In the genomic region with DNA sequence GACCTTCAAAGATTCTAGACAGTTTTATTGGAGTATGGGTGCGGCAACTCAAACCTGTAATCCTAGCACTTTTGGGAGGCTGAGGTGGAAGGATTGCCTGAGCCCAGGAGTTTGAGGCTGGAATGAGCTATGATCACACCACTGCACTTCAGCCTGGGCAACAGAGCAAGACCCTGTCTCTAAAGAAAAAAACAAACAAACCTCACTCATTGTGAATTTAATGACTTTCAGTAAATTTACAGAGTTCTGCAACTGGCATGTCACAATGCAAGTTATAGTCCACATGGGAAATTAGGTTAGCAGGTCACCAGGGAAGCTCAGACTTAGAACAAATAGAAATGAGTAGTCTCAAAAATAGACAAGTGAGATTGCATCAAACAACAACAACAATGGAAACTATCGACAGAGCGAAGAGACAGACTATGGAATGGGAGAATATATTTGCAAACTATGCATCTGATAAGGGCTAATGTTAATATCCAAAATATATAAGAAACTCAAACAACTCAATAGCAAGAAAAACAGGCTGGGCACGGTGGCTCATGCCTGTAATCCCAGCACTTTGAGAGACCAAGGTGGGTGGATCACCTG, we compare ENCODE assay signal across 18 cellular contexts. TPM values are rescaled to one million over a fixed set of nuclear protein-coding genes. Genes with fewer than 3 reads are reported as not detected.
A peak's percentile ranks its signal among the peaks of the same experiment; 100 is the strongest.
DNase-seq lines count a peak whose midpoint lies in the region; ATAC-seq and TF ChIP-seq lines count a peak whose summit lies in the region.
"Had no signal": no experiment of that assay in that cellular context is flagged by ENCODE, and none has a peak within 500 bp of the region (broad histone marks: within the 10 kb centered on the region; RNA-seq: fewer than 3 reads in every experiment).

No MANE protein-coding gene starts in this region.

- POLR2A ChIA-PET in HEK293 (lab: Yijun Ruan, JAX): interaction anchor here (2.8 kb wide), 1 partner anchor 12 kb away, joined by 13 read pairs; a partner anchor contains a TSS

- WGBS in trophoblast cell (ENCODE audit: extremely low coverage, insufficient coverage, insufficient read length): no CpG with 5 or more reads among the region's 4 CpGs
- no CpG with 5 or more reads among the region's 4 CpGs for WGBS in neuronal stem cell (ENCODE audit: extremely low coverage in 2 of 2, insufficient read length in 2 of 2, insufficient replicate concordance in 1 of 2), 2 donors

- H4K12ac ChIP-seq in trophoblast cell (ENCODE audit: low read depth, low read length): no peak overlapping the region

- H3K23ac ChIP-seq in trophoblast cell (ENCODE audit: low read length): no peak overlapping the region
- H3K23ac ChIP-seq in neuronal stem cell (ENCODE audit: low read depth, low read length, poor library complexity): no peak overlapping the region

- H2AFZ ChIP-seq in trophoblast cell (ENCODE audit: insufficient read depth, low read length, poor library complexity) (no peak overlapping the region), neuronal stem cell (ENCODE audit: low read length) (no peak overlapping the region)
- H2AFZ ChIP-seq: GM23338 had no signal

- H3K27me3 ChIP-seq in trophoblast cell (ENCODE audit: insufficient read depth, low read length) (no peaks in the 10 kb centered on the region), neuronal stem cell (ENCODE audit: control insufficient read depth in 3 of 3, insufficient read depth in 3 of 3, low read depth in 1 of 3, low read length in 3 of 3) (no peaks in the 10 kb centered on the region)
- H3K27me3 ChIP-seq: BLaER1 treated with 17β-estradiol and CSF1 and Interleukin-3, amounts not matched to agents 10 nM and 100 nM had no signal

- H2BK5ac ChIP-seq in trophoblast cell (ENCODE audit: low read depth, low read length, poor library complexity) (peak overlapping the region; percentile 13), neuronal stem cell (ENCODE audit: low read length) (no peak overlapping the region)

- no peak overlapping the region for H3K4ac ChIP-seq in trophoblast cell (ENCODE audit: low read depth, low read length)
- no peak overlapping the region for H3K4ac ChIP-seq in neuronal stem cell (ENCODE audit: low read length)

- H3K27ac ChIP-seq in HEK293 (ENCODE audit: extremely low read depth, low read depth, low read length) (no peak overlapping the region), trophoblast cell (ENCODE audit: low read depth, low read length) (peak overlapping the region; percentile 26), neuronal stem cell (replicated peaks; ENCODE audit: low read length) (no peak overlapping the region)
- H3K27ac ChIP-seq: BLaER1 treated with 17β-estradiol and CSF1 and Interleukin-3, amounts not matched to agents 10 nM and 100 nM had no signal

- H3K79me2 ChIP-seq in trophoblast cell (ENCODE audit: control insufficient read depth, insufficient read depth, low read length, poor library complexity): no peaks in the 10 kb centered on the region

- H3K4me2 ChIP-seq in trophoblast cell (ENCODE audit: low read length): no peak overlapping the region
- H3K4me2 ChIP-seq in neuronal stem cell (ENCODE audit: insufficient read depth, low read length, poor library complexity, severe bottlenecking): no peak overlapping the region
- H3K4me2 ChIP-seq: BLaER1 treated with 17β-estradiol and CSF1 and Interleukin-3, amounts not matched to agents 10 nM and 100 nM; GM23338 had no signal

- no peak for TF ChIP-seq CTCF in HEK293 (tag by site-specific recombination; IDR thresholded peaks at IDR 0.05)

- H3K4me1 ChIP-seq in HEK293 (ENCODE audit: control insufficient read depth, insufficient read depth, low read length): no peaks in the 10 kb centered on the region
- no peaks in the 10 kb centered on the region for H3K4me1 ChIP-seq in trophoblast cell (ENCODE audit: control insufficient read depth in 1 of 2, insufficient read depth in 2 of 2, low read length in 2 of 2)
- no peaks in the 10 kb centered on the region for H3K4me1 ChIP-seq in neuronal stem cell (ENCODE audit: control insufficient read depth in 2 of 2, insufficient read depth in 1 of 2, low read depth in 1 of 2, low read length in 2 of 2)

- H3K18ac ChIP-seq in trophoblast cell (ENCODE audit: low read length) (no peak overlapping the region), neuronal stem cell (ENCODE audit: low read length) (no peak overlapping the region)

- ATAC-seq in left lobe of liver: peak; percentile 82
- ATAC-seq in HG02588 (IDR thresholded peaks at IDR 0.05; ENCODE audit: unreplicated experiment): no peak
- ATAC-seq in HG03175 (IDR thresholded peaks at IDR 0.05; ENCODE audit: unreplicated experiment): no peak
- ATAC-seq: GM23338 had no signal

- H4K8ac ChIP-seq in trophoblast cell (ENCODE audit: low read depth, low read length) (no peak overlapping the region), neuronal stem cell (ENCODE audit: low read depth, low read length) (no peak overlapping the region)

- H3K36me3 ChIP-seq in HEK293 (ENCODE audit: control insufficient read depth in 2 of 2, insufficient read depth in 1 of 2, low read length in 2 of 2) (no peaks in the 10 kb centered on the region), trophoblast cell (ENCODE audit: control insufficient read depth in 1 of 2, insufficient read depth in 2 of 2, low read length in 2 of 2) (no peaks in the 10 kb centered on the region), neuronal stem cell (replicated peaks in 1 of 2; ENCODE audit: control insufficient read depth in 2 of 2, insufficient read depth in 2 of 2, low read length in 2 of 2) (no peaks in the 10 kb centered on the region)
- H3K36me3 ChIP-seq: BLaER1 treated with 17β-estradiol and CSF1 and Interleukin-3, amounts not matched to agents 10 nM and 100 nM had no signal

- CTCF ChIA-PET in HEK293 (lab: Yijun Ruan, JAX): interaction anchor here (0.6 to 1.4 kb wide), 4 partner anchors 12 to 296 kb away, joined by 3 to 4 read pairs (median 3); a partner anchor contains a TSS

- H3K4me3 ChIP-seq in HEK293 (ENCODE audit: low read depth, low read length) (no peak overlapping the region), trophoblast cell (ENCODE audit: low read depth, low read length) (no peak overlapping the region), neuronal stem cell (ENCODE audit: low read length in 2 of 2) (no peak overlapping the region)
- H3K4me3 ChIP-seq: BLaER1 treated with 17β-estradiol and CSF1 and Interleukin-3, amounts not matched to agents 10 nM and 100 nM; GM23338 had no signal

- peak; percentile 8 for DNase-seq in activated CD8-positive, alpha-beta memory T cell treated with anti-CD3 and anti-CD28 coated beads, Interleukin-2, amount 50 U/mL, for 48 hours
- no peak for DNase-seq in activated CD8-positive, alpha-beta memory T cell treated with anti-CD3 and anti-CD28 coated beads, Interleukin-2, amount 50 U/mL, for 4 hours
- DNase-seq in left lobe of liver (ENCODE audit: low spot score) (peak; percentile 18), trophoblast cell (peak; percentile 78 to 91), neuronal stem cell (ENCODE audit: low spot score) (no peak)
- DNase-seq: Caco-2; CD4-positive, alpha-beta T cell; DMS79; GDM1; HCEC 1CT; HFFc6 had no signal

- H3K79me1 ChIP-seq in trophoblast cell (ENCODE audit: low read length): no peaks in the 10 kb centered on the region
- H3K79me1 ChIP-seq in neuronal stem cell (ENCODE audit: low read depth, low read length): no peaks in the 10 kb centered on the region

- no peak overlapping the region for H3K14ac ChIP-seq in trophoblast cell (ENCODE audit: low read length)
- no peak overlapping the region for H3K14ac ChIP-seq in neuronal stem cell (ENCODE audit: low read length)

- H2AK5ac ChIP-seq in trophoblast cell (ENCODE audit: low read length): no peak overlapping the region
- no peak overlapping the region for H2AK5ac ChIP-seq in neuronal stem cell (ENCODE audit: low read depth, low read length)

- H2BK12ac ChIP-seq in trophoblast cell (ENCODE audit: low read length) (no peak overlapping the region), neuronal stem cell (ENCODE audit: low read length) (no peak overlapping the region)

- no peak overlapping the region for H2BK120ac ChIP-seq in trophoblast cell (ENCODE audit: insufficient read depth, low read length, poor library complexity)
- no peak overlapping the region for H2BK120ac ChIP-seq in neuronal stem cell (ENCODE audit: low read depth, low read length)

- no peaks in the 10 kb centered on the region for H3K9me3 ChIP-seq in HEK293 (ENCODE audit: control insufficient read depth, insufficient read depth, low read depth, low read length)
- H3K9me3 ChIP-seq in trophoblast cell (ENCODE audit: insufficient read depth, low read depth, low read length): no peaks in the 10 kb centered on the region
- H3K9me3 ChIP-seq in neuronal stem cell (replicated peaks in 1 of 2; ENCODE audit: control insufficient read depth in 2 of 2, insufficient read depth in 1 of 2, low read depth in 1 of 2, low read length in 2 of 2): no peaks in the 10 kb centered on the region
- H3K9me3 ChIP-seq: BLaER1 treated with 17β-estradiol and CSF1 and Interleukin-3, amounts not matched to agents 10 nM and 100 nM; Caco-2 had no signal

- no peak overlapping the region for H2BK15ac ChIP-seq in neuronal stem cell (ENCODE audit: low read length)

- H4K91ac ChIP-seq in trophoblast cell (ENCODE audit: low read depth, low read length) (no peak overlapping the region), neuronal stem cell (ENCODE audit: low read depth, low read length, poor library complexity) (no peak overlapping the region)

- H3K9ac ChIP-seq in trophoblast cell (ENCODE audit: low read length) (no peak overlapping the region), neuronal stem cell (ENCODE audit: low read depth, low read length, poor library complexity) (no peak overlapping the region)
- H3K9ac ChIP-seq: BLaER1 treated with 17β-estradiol and CSF1 and Interleukin-3, amounts not matched to agents 10 nM and 100 nM had no signal

TF ChIP-seq in HEK293, 187 proteins besides CTCF, POLR2A, EP300 and RAD21 (continues in another document):
- TF ChIP-seq ZNF121 (tag by site-specific recombination; IDR thresholded peaks at IDR 0.05) (peak; percentile 79), ZNF530 (tag by site-specific recombination; IDR thresholded peaks at IDR 0.05; ENCODE audit: low read depth) (no peak), ZBTB17 (tag by site-specific recombination; IDR thresholded peaks at IDR 0.05) (0 out of 2 replicates have a peak, but pooled peaks have one; percentile 15)

RNA-seq across cellular contexts. Expression of a gene that starts 6.7 kb away (rescaled TPM):
- 37.2 TPM for total RNA-seq in left lobe of liver
- polyA plus RNA-seq in trophoblast cell (2013): 76.2 and 76.9 TPM in 2 replicates
- 62.2 TPM for polyA plus RNA-seq in neuronal stem cell (2013, experiment 1 of 2)
- polyA plus RNA-seq in neuronal stem cell (2013, experiment 2 of 2): 63.3 TPM

RNA-seq across cellular contexts. Expression of a gene that starts 12.4 kb away (rescaled TPM):
- 23.3 TPM for total RNA-seq in left lobe of liver
- polyA plus RNA-seq in trophoblast cell (2013): 64.3 and 66.0 TPM in 2 replicates
- 98.8 TPM for polyA plus RNA-seq in neuronal stem cell (2013, experiment 1 of 2)
- polyA plus RNA-seq in neuronal stem cell (2013, experiment 2 of 2): 97.7 TPM

RNA-seq across cellular contexts. Expression of a gene that starts 20.4 kb away (rescaled TPM):
- total RNA-seq in left lobe of liver: 7.1 TPM
- 12.5 and 12.6 TPM in 2 replicates for polyA plus RNA-seq in trophoblast cell (2013)
- 5.7 TPM for polyA plus RNA-seq in neuronal stem cell (2013, experiment 1 of 2)
- polyA plus RNA-seq in neuronal stem cell (2013, experiment 2 of 2): 5.2 TPM
- total RNA-seq: A172, Daoy had no signal

RNA-seq across cellular contexts. Expression of a gene that starts 41.2 kb away (rescaled TPM):
- 10.5 TPM for total RNA-seq in left lobe of liver
- polyA plus RNA-seq in trophoblast cell (2013): 15.8 and 16.6 TPM in 2 replicates
- polyA plus RNA-seq in neuronal stem cell (2013, experiment 1 of 2): 13.7 TPM
- 13.4 TPM for polyA plus RNA-seq in neuronal stem cell (2013, experiment 2 of 2)
- total RNA-seq: A172 had no signal

RNA-seq across cellular contexts. Expression of a gene that starts 51.3 kb away (rescaled TPM):
- total RNA-seq in left lobe of liver: 56.1 TPM
- polyA plus RNA-seq in trophoblast cell (2013): 23.0 and 23.7 TPM in 2 replicates
- 31.0 TPM for polyA plus RNA-seq in neuronal stem cell (2013, experiment 1 of 2)
- 30.6 TPM for polyA plus RNA-seq in neuronal stem cell (2013, experiment 2 of 2)

Comparison
In these comparisons a context has a peak if more than half of its experiments do, and no peak if none do; other contexts are left out.
1. DNase-seq: peak in activated CD8-positive, alpha-beta memory T cell treated with anti-CD3 and anti-CD28 coated beads, Interleukin-2, amount 50 U/mL, for 48 hours (single experiment), left lobe of liver (single experiment) and trophoblast cell (2 of 2); none in activated CD8-positive, alpha-beta memory T cell treated with anti-CD3 and anti-CD28 coated beads, Interleukin-2, amount 50 U/mL, for 4 hours (single experiment) and neuronal stem cell (single experiment).